Comparison of ENCODE assay signal across 8 cellular contexts in the genomic region with DNA sequence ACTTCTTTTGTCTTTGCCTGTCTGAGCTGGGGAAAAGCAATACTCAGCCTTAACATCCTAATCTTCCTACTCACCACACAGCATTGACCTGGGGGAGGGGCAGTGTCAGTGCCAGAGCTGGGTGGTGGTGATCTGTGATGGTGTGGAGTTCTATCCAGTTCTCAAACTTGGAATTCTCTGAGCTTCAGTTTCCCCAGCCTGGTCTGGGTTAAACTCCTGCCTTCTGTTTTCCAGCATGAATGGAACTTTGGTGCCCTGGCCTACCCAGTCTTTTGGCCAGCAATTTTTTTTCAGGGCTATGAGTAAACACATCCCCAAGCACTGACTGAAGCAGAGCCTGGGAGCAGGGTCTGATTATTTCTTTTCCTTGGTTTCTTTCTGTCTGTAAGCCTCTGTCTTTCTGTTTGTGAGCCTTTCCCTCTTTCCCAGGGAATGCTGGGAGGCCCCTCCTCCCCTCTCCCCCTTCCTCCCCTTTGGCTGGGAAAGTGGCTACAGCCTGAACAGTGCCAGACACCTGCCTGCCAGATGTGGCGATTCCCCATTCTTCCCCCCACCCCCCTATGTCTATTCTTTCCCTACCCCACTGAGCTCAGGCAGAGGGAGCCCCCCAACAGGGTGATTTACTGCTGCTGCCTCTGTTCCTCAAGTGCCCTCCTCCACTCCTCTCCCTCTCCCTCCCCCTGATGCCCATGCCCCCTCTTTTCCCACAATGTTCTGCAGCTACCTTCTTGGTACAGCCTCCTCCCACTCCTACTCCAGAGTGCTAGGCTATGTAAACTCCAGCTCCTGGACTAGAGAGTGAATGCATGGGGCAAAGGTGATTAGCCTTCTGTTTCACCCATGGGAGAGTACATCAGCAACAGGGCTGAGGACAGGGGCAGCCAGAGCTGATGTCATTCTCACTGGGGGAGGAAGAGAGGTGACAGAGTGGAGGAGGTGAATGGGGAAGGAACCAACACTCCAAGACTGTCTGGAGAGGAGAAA. TPM values are rescaled to one million over a fixed set of nuclear protein-coding genes. Genes with fewer than 3 reads are reported as not detected.
DNase-seq lines count a peak whose midpoint lies in the region; ATAC-seq, FAIRE-seq and TF ChIP-seq lines count a peak whose summit lies in the region.

No MANE protein-coding gene starts in this region.

- TF ChIP-seq CTCF in fibroblast of lung (conservative IDR thresholded peaks at IDR 0.05 in 1 of 2, IDR thresholded peaks at IDR 0.05 in 1 of 2; ENCODE audit: low read depth in 1 of 2, low read length in 2 of 2) = no peak

- no peak overlapping the region for H3K9ac ChIP-seq in fibroblast of lung (ENCODE audit: insufficient read depth, low read length)

- peak overlapping the region in 1 of 4 experiments; percentile 17 for H3K4me3 ChIP-seq in fibroblast of lung (replicated peaks in 1 of 4; ENCODE audit: control extremely low read depth in 1 of 4, insufficient read depth in 1 of 4, low read depth in 3 of 4, low read length in 4 of 4)

- no peaks in the 10 kb centered on the region for H4K20me1 ChIP-seq in fibroblast of lung (ENCODE audit: control insufficient read depth, extremely low read depth, insufficient read depth, low read length)

- peak overlapping the region; percentile 66 for H3K27ac ChIP-seq in fibroblast of lung (ENCODE audit: insufficient read depth, low read length)

- H3K27me3 ChIP-seq in fibroblast of lung (ENCODE audit: control insufficient read depth, insufficient read depth, low read length) = no peaks in the 10 kb centered on the region

- ATAC-seq in HG02798 (IDR thresholded peaks at IDR 0.05; ENCODE audit: poor library complexity, unreplicated experiment) = no peak

- H3K4me1 ChIP-seq in fibroblast of lung (ENCODE audit: control insufficient read depth, extremely low read depth, insufficient read depth, low read length) = peaks cover 18% of the 10 kb centered on the region

- peak; percentile 87 for DNase-seq in DMS53 (lab: John Stamatoyannopoulos, UW)
- peak; percentile 88 for DNase-seq in NCI-H510A treated with DMSO at 0.1 percent for 48 hours (lab: John Stamatoyannopoulos, UW)
- peak; percentile 64 to 71 for DNase-seq in fibroblast of lung (ENCODE audit: low read depth in 2 of 2)
- DNase-seq in nucleus accumbens (lab: John Stamatoyannopoulos, UW) = peak in 38 of 56 donors; percentile 15 to 76 (median 46)
- no peak for DNase-seq in 8988T
- DNase-seq in frontal cortex (ENCODE audit: low spot score in 2 of 2) = no peak
- DNase-seq in GM19240 (ENCODE audit: insufficient read length, low spot score) = no peak

- H2AFZ ChIP-seq in fibroblast of lung (ENCODE audit: low read length) = no peak overlapping the region

- H3K36me3 ChIP-seq in fibroblast of lung (ENCODE audit: control insufficient read depth, insufficient read depth, low read length) = peaks cover 7% of the 10 kb centered on the region

- peak overlapping the region; percentile 76 for H3K4me2 ChIP-seq in fibroblast of lung (ENCODE audit: extremely low read depth, insufficient read depth, low read length)

- no peaks in the 10 kb centered on the region for H3K9me3 ChIP-seq in fibroblast of lung (ENCODE audit: control insufficient read depth, insufficient read depth, low read depth, low read length)

- H3K79me2 ChIP-seq in fibroblast of lung (ENCODE audit: control insufficient read depth, insufficient read depth, low read length) = no peaks in the 10 kb centered on the region

- no peak for FAIRE-seq in frontal cortex (lab: Jason Lieb, UNC)

RNA-seq across cellular contexts. Expression of a gene that starts 11.1 kb away (rescaled TPM):
- total RNA-seq in fibroblast of lung (not detected in 2 replicates), frontal cortex (not detected)
- 0.03 TPM in 1 of 2 replicates, not detected in the other for polyA plus RNA-seq in fibroblast of lung
- polyA plus RNA-seq in fibroblast of lung (2012) = not detected in 2 replicates
- not detected in 2 replicates for polyA minus RNA-seq in fibroblast of lung (ENCODE audit: low replicate concordance)

RNA-seq across cellular contexts. Expression of a gene that starts 28.3 kb away (rescaled TPM):
- total RNA-seq in fibroblast of lung (80.9 and 97.9 TPM in 2 replicates), frontal cortex (59.9 TPM)
- polyA plus RNA-seq in fibroblast of lung = 305 and 324 TPM in 2 replicates
- 292 and 325 TPM in 2 replicates for polyA plus RNA-seq in fibroblast of lung (2012)
- 79.6 and 97.1 TPM in 2 replicates for polyA minus RNA-seq in fibroblast of lung (ENCODE audit: low replicate concordance)

RNA-seq across cellular contexts. Expression of a gene that starts 31.4 kb away (rescaled TPM):
- total RNA-seq in fibroblast of lung (2.3 and 3.3 TPM in 2 replicates), frontal cortex (1.2 TPM)
- polyA plus RNA-seq in fibroblast of lung = 0.64 and 0.69 TPM in 2 replicates
- polyA plus RNA-seq in fibroblast of lung (2012) = 4.3 and 6.1 TPM in 2 replicates
- polyA minus RNA-seq in fibroblast of lung (ENCODE audit: low replicate concordance) = 12.6 and 14.3 TPM in 2 replicates

RNA-seq across cellular contexts. Expression of a gene that starts 52.4 kb away (rescaled TPM):
- under 0.01 and 0.17 TPM in 2 replicates for total RNA-seq in fibroblast of lung
- polyA plus RNA-seq in fibroblast of lung = 0.07 and 0.34 TPM in 2 replicates
- polyA plus RNA-seq in fibroblast of lung (2012) = 0.42 TPM in 1 of 2 replicates, not detected in the other
- not detected in 2 replicates for polyA minus RNA-seq in fibroblast of lung (ENCODE audit: low replicate concordance)
- total RNA-seq in frontal cortex = 0.82 TPM

Comparison
In these comparisons a context has a peak if more than half of its experiments do, and no peak if none do; other contexts are left out.
1. DNase-seq: peak in DMS53 (single experiment), NCI-H510A treated with DMSO at 0.1 percent for 48 hours (single experiment), fibroblast of lung (2 of 2) and nucleus accumbens (38 of 56); none in 8988T (single experiment), frontal cortex (0 of 2) and GM19240 (single experiment).